8 cellular contexts compared by ENCODE assay signal in the genomic region with DNA sequence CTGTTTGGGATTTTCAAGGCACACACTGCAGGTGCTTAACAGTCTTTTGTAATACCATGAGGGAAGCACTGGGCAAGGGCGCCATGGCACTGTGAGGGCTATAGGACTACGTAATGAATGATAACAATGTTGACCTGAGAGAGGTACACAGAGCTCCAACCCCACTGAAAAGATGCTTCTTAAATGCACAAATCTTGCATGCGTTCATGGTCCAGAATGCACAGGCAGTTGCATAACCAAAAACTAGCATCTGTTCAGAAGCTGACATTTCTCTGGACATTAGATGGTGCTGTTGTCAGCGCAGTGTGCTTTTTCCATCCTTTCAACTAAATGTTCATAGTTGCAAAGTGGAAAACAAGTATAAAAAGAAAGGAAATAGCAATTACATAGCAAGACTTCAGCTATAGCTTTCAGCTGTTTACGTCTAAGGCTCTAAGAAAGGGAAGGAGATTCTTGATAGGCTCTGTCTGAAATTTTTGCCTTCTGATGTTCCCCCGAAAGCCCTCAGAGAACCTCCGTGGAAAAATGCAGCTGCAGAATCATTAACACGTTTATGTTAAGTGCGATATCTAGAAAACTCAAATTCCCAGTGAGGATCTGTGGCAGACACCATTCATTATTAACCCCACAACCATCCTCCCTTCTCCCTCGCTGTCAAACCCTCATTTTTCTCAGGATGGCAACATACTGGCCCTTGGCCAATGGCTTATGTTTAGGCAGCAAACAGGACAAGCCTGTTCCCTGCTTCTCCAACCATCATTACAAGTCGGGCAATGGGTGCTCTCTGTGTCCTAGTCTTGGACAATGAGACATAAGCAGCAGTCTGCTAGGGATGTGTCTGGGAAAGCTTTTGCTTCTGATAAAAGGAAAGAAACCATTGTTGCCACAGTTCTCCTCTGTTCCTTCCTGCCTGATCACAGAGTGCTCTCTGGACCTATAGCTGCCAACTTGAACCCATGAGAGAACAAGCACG. TPM values are rescaled to one million over a fixed set of nuclear protein-coding genes. Genes with fewer than 3 reads are reported as not detected.
DNase-seq lines count a peak whose midpoint lies in the region; ATAC-seq and TF ChIP-seq lines count a peak whose summit lies in the region.

No MANE protein-coding gene starts in this region.

- H3K9me3 Mint-ChIP-seq in Caco-2 (ENCODE audit: unreplicated experiment) (no peaks in the 10 kb centered on the region), HFFc6 (no peaks in the 10 kb centered on the region)

- H3K36me3 ChIP-seq in Caco-2 (ENCODE audit: control insufficient read depth, insufficient read depth, low read length) = no peaks in the 10 kb centered on the region

- peaks cover 18% of the 10 kb centered on the region for H3K4me1 ChIP-seq in Caco-2

- DNase-seq in Caco-2 (peak in 1 of 2 experiments; percentile 57), HFFc6 (peak; percentile 80), RWPE1 (ENCODE audit: low spot score) (peak; percentile 59), dermis blood vessel endothelial cell (peak; percentile 78), midbrain (lab: John Stamatoyannopoulos, UW) (peak; percentile 71)
- DNase-seq in effector CD8-positive, alpha-beta T cell (lab: John Stamatoyannopoulos, UW) = no peak

- no peak for ATAC-seq in GM19328 (IDR thresholded peaks at IDR 0.05; ENCODE audit: unreplicated experiment)
- ATAC-seq in GM18858 (IDR thresholded peaks at IDR 0.05; ENCODE audit: unreplicated experiment) = no peak

- H3K4me1 Mint-ChIP-seq in Caco-2 (ENCODE audit: low read depth, unreplicated experiment) = peaks cover 10% of the 10 kb centered on the region
- H3K4me1 Mint-ChIP-seq in HFFc6 (ENCODE audit: low read depth) = peaks cover 32% of the 10 kb centered on the region

- H3K27me3 Mint-ChIP-seq in Caco-2 (ENCODE audit: insufficient read depth, unreplicated experiment) = peaks cover under 1% of the 10 kb centered on the region
- peaks cover 2% of the 10 kb centered on the region for H3K27me3 Mint-ChIP-seq in HFFc6 (ENCODE audit: insufficient read depth)

- peak; percentile 48 to 62 for TF ChIP-seq CTCF in Caco-2 (IDR thresholded peaks at IDR 0.05; ENCODE audit: insufficient read depth in 1 of 2, low read depth in 1 of 2, low read length in 1 of 2, severe bottlenecking in 1 of 2, unreplicated experiment in 1 of 2)
- peak; percentile 86 for TF ChIP-seq CTCF in HFFc6 (IDR thresholded peaks at IDR 0.05)
- TF ChIP-seq CTCF in RWPE1 (conservative IDR thresholded peaks at IDR 0.05; ENCODE audit: low read depth) = peak; percentile 87

- POLR2A ChIA-PET in Caco-2 (lab: Charles Lee) (no interaction called here), RWPE1 (lab: Yijun Ruan, JAX; ENCODE audit: low non-redundant PET) (no interaction called here)

- H3K9me3 ChIP-seq in Caco-2 = no peaks in the 10 kb centered on the region

- CTCF ChIA-PET in Caco-2 (lab: Charles Lee) (interaction anchor here (0.6 to 2.2 kb wide), 8 partner anchors 12 to 606 kb away, joined by 3 to 5 read pairs (median 3); no protein-coding TSS in a partner anchor), RWPE1 (lab: Yijun Ruan, JAX) (interaction anchor here (0.5 to 2.0 kb wide), 26 partner anchors 9 to 941 kb away, joined by 3 to 21 read pairs (median 4); partner anchors contain the start of gene IRF2BP2)

- no peak overlapping the region for H3K4me3 ChIP-seq in Caco-2 (ENCODE audit: low read depth, low read length)

- no peaks in the 10 kb centered on the region for H3K27me3 ChIP-seq in Caco-2 (replicated peaks; ENCODE audit: control insufficient read depth, insufficient read depth, low read length)

- H3K36me3 Mint-ChIP-seq in Caco-2 (ENCODE audit: insufficient read depth, unreplicated experiment) (peaks cover 8% of the 10 kb centered on the region), HFFc6 (ENCODE audit: low read depth) (no peaks in the 10 kb centered on the region)

- H3K27ac Mint-ChIP-seq in Caco-2 (ENCODE audit: unreplicated experiment) (no peak overlapping the region), HFFc6 (peak overlapping the region; percentile 32)

- BruUV-seq in Caco-2 (replicated peaks; lab: Mats Ljungman, UMichigan) = no TSS peak

- intact Hi-C loops in Caco-2 (cut with micrococcal nuclease; ENCODE audit: unreplicated experiment) = loop anchor here (1.0 kb wide), 1 partner anchor 928 kb away; no protein-coding TSS in a partner anchor

- no peak overlapping the region for H3K27ac ChIP-seq in RWPE1

- H3K4me3 Mint-ChIP-seq in Caco-2 (ENCODE audit: unreplicated experiment) (no peak overlapping the region), HFFc6 (peak overlapping the region; percentile 69)

RNA-seq across cellular contexts. Expression of gene TARBP1, which starts 8.2 kb away (rescaled TPM):
- total RNA-seq in Caco-2 (2022) (33.8 and 37.0 TPM in 2 replicates), dermis blood vessel endothelial cell (16.7 and 23.3 TPM in 2 replicates)
- total RNA-seq in HFFc6 (2021; fragmentation: NEBNext Ultra II Directional; extraction: Animal tissue kit (Norgen Biotek cat#: 25700)) = 10 to 100 TPM in 4 of 6 experiments, 1 to 10 TPM in 2; 8.1 to 12.8 (median 11.0) TPM
